In the genomic region with DNA sequence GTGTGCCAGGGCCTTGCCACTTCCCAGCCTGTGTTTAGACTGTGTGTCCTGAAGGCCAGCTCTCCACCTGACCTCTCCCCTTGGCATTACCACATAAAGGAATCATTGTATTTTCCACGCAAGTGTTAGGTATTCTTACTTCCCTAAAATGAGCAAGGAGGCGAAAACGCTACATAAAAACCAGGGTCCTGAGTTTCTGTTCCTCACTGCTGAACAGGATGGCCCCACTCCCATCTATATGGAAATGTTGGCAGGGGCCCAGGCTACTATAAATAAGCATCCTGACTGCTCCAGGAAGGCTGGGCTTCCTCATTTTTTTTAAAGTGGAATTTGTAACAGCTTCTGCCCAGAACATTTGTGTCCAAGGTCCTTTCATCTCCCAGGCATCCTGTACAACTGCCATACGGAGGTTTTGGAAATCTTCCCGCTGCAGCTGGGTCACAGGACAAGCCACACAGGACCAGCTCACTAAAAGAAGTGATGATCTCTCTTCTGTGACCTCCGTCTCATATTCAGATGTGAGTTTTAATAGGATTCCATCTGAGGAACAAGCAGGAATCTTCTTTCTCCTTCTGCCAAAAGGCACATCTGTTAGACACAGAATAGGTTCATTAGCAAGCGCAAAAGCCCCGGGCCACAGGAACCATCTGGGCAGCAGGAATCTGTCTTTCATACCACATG, we compare ENCODE assay signal across 2 cellular contexts.
TF ChIP-seq lines count a peak whose summit lies in the region.

No MANE protein-coding gene starts in this region.

TF ChIP-seq in endothelial cell of umbilical vein, 7 proteins besides CTCF, POLR2A, EP300 and RAD21 (continued from another document):
- no peak for TF ChIP-seq JUN (IDR thresholded peaks at IDR 0.05; ENCODE audit: borderline replicate concordance, insufficient read depth, insufficient read length, low read depth)
- TF ChIP-seq FOS (IDR thresholded peaks at IDR 0.05; ENCODE audit: borderline replicate concordance, insufficient read depth, low read length) = no peak
- no peak for TF ChIP-seq MYC (IDR thresholded peaks at IDR 0.05; ENCODE audit: low read depth, low read length)

TF ChIP-seq in HEK293T, 16 proteins besides CTCF, POLR2A, EP300 and RAD21 (continued from another document):
- TF ChIP-seq, protein P1, sequence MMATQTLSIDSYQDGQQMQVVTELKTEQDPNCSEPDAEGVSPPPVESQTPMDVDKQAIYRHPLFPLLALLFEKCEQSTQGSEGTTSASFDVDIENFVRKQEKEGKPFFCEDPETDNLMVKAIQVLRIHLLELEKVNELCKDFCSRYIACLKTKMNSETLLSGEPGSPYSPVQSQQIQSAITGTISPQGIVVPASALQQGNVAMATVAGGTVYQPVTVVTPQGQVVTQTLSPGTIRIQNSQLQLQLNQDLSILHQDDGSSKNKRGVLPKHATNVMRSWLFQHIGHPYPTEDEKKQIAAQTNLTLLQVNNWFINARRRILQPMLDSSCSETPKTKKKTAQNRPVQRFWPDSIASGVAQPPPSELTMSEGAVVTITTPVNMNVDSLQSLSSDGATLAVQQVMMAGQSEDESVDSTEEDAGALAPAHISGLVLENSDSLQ (IDR thresholded peaks at IDR 0.05) = no peak
- TF ChIP-seq LEF1 (IDR thresholded peaks at IDR 0.05; ENCODE audit: borderline replicate concordance) (no peak), FOXK2 (IDR thresholded peaks at IDR 0.05) (no peak), ELF4 (IDR thresholded peaks at IDR 0.05) (no peak)
